21 cellular contexts compared by ENCODE assay signal in the genomic region with DNA sequence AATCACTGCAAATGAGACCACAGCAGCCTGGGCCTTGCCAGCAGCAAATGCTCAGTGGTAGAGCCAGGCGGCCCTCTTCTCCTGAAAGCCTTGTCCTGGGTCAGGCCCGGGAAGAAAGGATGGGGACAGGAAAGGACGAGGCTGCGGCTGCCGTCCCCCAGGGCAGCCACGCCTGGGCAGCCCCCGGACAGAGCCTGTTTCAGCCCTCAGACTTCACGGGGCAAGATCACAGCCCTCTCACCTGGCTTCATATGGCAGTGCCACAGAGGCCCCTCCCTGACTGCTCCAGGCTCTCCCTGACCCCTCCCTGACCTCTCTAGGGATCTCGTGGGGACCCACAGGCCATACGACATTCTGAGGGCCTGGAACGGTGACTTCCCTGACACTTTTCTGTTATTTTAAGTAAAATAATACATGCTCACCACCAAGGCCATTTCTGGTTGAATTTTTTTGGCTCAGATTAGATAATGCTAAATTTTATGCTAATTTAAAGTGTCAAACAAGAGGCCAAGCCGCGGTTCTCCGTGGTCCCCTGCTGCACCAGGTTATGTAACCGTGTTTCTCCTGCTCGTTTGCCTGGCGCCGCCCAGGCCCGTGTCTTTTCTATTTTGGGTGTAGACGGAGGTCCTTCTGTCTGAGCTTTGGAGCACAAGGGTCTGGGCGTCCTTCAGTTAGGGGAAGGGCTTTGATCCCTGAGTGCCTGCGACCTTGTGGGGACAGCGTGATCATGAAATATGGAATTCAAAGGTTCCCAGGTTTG. TPM values are rescaled to one million over a fixed set of nuclear protein-coding genes. Genes with fewer than 3 reads are reported as not detected.
"Had no signal": no experiment of that assay in that cellular context is flagged by ENCODE, and none has a peak within 500 bp of the region (broad histone marks: within the 10 kb centered on the region; RNA-seq: fewer than 3 reads in every experiment).

No MANE protein-coding gene starts in this region.

- H3K36me3 Mint-ChIP-seq: activated naive CD8-positive, alpha-beta T cell; naive thymus-derived CD4-positive, alpha-beta T cell had no signal

- H2AFZ ChIP-seq: parathyroid adenoma had no signal

- H3K27ac ChIP-seq: coronary artery, gastrocnemius medialis, heart left ventricle, neutrophil, parathyroid adenoma, tibial artery had no signal

- FAIRE-seq: endometrium, urothelium cell line had no signal

- H3K4me3 Mint-ChIP-seq: activated CD4-positive, alpha-beta T cell treated with anti-CD3 and anti-CD28 coated beads for 36 hours; activated naive CD8-positive, alpha-beta T cell; naive thymus-derived CD4-positive, alpha-beta T cell; T-helper 17 cell had no signal

- H3K36me3 ChIP-seq: gastrocnemius medialis, heart left ventricle, neutrophil, tibial artery had no signal

- ATAC-seq: activated CD4-positive, alpha-beta T cell treated with anti-CD3 and anti-CD28 coated beads for 36 hours; gastrocnemius medialis; heart left ventricle; naive thymus-derived CD4-positive, alpha-beta T cell; T-helper 17 cell had no signal

- H3K4me1 Mint-ChIP-seq: activated CD4-positive, alpha-beta T cell treated with anti-CD3 and anti-CD28 coated beads for 36 hours had no signal

- H3K27ac Mint-ChIP-seq: activated CD4-positive, alpha-beta T cell treated with anti-CD3 and anti-CD28 coated beads for 36 hours; activated naive CD8-positive, alpha-beta T cell; naive thymus-derived CD4-positive, alpha-beta T cell; T-helper 17 cell had no signal

- H3K9me3 ChIP-seq: gastrocnemius medialis, heart left ventricle, neutrophil, tibial artery had no signal

- H3K9ac ChIP-seq: parathyroid adenoma had no signal

- H3K4me3 ChIP-seq: coronary artery, gastrocnemius medialis, heart left ventricle, tibial artery had no signal

- DNase-seq: activated CD4-positive, alpha-beta T cell treated with anti-CD3 and anti-CD28 coated beads for 36 hours; activated CD4-positive, alpha-beta T cell treated with anti-CD3 and anti-CD28 coated beads, Interleukin-2, amount 50 U/mL, for 48 hours; gastrocnemius medialis; mesendoderm; naive thymus-derived CD4-positive, alpha-beta T cell; stimulated activated CD4-positive, alpha-beta T cell treated with anti-CD3 and anti-CD28 coated beads, Interleukin-2, amount 100 ng/mL, for 24 hours; stimulated activated naive CD4-positive, alpha-beta T cell treated with Interleukin-2 at 50 U/mL for 16 hours had no signal

- H3K4me1 ChIP-seq: gastrocnemius medialis had no signal

- H3K79me2 ChIP-seq: parathyroid adenoma had no signal

RNA-seq across cellular contexts. Expression of a gene that starts 59.9 kb away (rescaled TPM):
- total RNA-seq: activated CD4-positive, alpha-beta T cell treated with anti-CD3 and anti-CD28 coated beads for 36 hours; gastrocnemius medialis; heart left ventricle; kidney epithelial cell; liver; mucosa of gallbladder; naive thymus-derived CD4-positive, alpha-beta T cell; subcutaneous adipose tissue; T-helper 17 cell had no signal
- polyA plus RNA-seq: esophagus; heart left ventricle; liver; naive thymus-derived CD4-positive, alpha-beta T cell had no signal
